ENCODE assay signal across 19 cellular contexts in genomic region chr19:34330116-34330515, GRCh38.
"Had no signal": no experiment of that assay in that cellular context is flagged by ENCODE, and none has a peak within 500 bp of the region (broad histone marks: within the 10 kb centered on the region; RNA-seq: fewer than 3 reads in every experiment).

No MANE protein-coding gene starts in this region.

- H3K36me3 ChIP-seq: ovary had no signal

- ATAC-seq: left colon, left ventricle myocardium superior, mucosa of descending colon, natural killer cell had no signal

- H3K27me3 Mint-ChIP-seq: type B pancreatic cell had no signal

- DNase-seq: effector CD4-positive, alpha-beta T cell; endodermal cell; foreskin melanocyte; hippocampal formation; left colon; left ventricle myocardium superior; mucosa of descending colon; natural killer cell; nucleus accumbens; ovary; sigmoid colon; stimulated activated CD4-positive, alpha-beta T cell treated with anti-CD3 and anti-CD28 coated beads, Interleukin-2, amount 100 ng/mL, for 24 hours; stimulated activated CD4-positive, alpha-beta T cell treated with anti-CD3 and anti-CD28 coated beads, Interleukin-4, amount 100 ng/mL, for 4 hours; stimulated activated naive CD4-positive, alpha-beta T cell had no signal

- H3K9me3 ChIP-seq: mucosa of descending colon, ovary, right atrium auricular region, sigmoid colon had no signal

- H3K9me3 Mint-ChIP-seq: endodermal cell, natural killer cell, neural crest cell, type B pancreatic cell had no signal

- H3K27ac Mint-ChIP-seq: endodermal cell, natural killer cell, type B pancreatic cell had no signal

- H3K27me3 ChIP-seq: ovary, right atrium auricular region, sigmoid colon had no signal

- H3K4me3 Mint-ChIP-seq: endodermal cell, natural killer cell, neural crest cell, type B pancreatic cell had no signal

- H3K27ac ChIP-seq: coronary artery, ovary, right atrium auricular region, sigmoid colon had no signal

- H3K4me1 Mint-ChIP-seq: endodermal cell, natural killer cell, neural crest cell had no signal

- H3K4me1 ChIP-seq: right atrium auricular region, sigmoid colon had no signal

- H3K4me3 ChIP-seq: coronary artery, mucosa of descending colon, ovary, right atrium auricular region, sigmoid colon, skin epidermis had no signal
